Comparison of ENCODE assay signal across 1 cellular context in the genomic region with DNA sequence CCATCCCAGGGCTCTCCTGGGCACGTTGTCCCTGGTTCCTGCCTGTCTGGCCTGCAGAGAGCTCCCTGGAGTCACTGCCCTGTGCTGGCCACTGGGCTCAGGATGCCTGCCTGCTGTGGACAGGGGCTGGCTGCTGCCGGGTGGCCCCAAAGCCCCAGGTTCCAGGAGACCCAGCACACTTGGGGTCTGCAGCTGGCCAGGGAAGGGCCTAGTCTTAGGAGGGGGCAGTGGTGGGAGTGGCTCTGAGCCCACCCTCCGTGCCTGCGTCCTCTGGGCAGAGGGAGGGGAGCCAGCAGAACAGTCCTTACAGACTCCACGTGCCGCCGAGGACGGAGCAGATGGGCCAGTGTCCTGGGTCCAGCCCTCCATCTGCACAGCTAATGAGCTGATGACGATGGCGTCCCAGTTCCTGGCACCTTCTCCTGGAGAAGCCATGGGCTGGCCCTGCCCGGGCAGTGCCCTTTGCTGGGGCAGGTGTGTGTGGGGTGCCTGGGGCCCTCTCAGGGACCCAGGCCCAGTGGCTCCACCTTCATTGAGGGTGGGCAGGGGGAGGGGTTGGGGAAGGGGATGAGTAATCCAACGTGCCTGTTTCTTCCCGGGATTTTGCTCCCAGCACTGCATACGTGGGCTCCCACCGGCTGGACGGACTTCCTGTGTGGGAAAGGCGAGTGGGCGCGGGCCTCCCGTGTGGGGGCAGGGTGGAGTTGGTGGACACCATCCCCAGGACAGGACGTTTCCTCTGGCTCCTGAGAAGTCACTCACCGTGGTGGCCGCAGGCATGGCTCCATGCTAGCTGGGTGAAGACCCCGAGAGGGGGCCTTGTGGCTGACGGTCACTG.
TF ChIP-seq lines count a peak whose summit lies in the region.

No MANE protein-coding gene starts in this region.

TF ChIP-seq in HepG2, 621 proteins besides CTCF, POLR2A, EP300 and RAD21:
- TF ChIP-seq ZNF432 (CRISPR knock-in tag; IDR thresholded peaks at IDR 0.05; ENCODE audit: borderline replicate concordance), result no peak
- peak; percentile 67 for TF ChIP-seq MNT (IDR thresholded peaks at IDR 0.05)
